8 cellular contexts compared by ENCODE assay signal in genomic region chr17:29048440-29049360, GRCh38. TPM values are rescaled to one million over a fixed set of nuclear protein-coding genes. Genes with fewer than 3 reads are reported as not detected.
DNase-seq lines count a peak whose midpoint lies in the region.

No MANE protein-coding gene starts in this region.

- no peaks in the 10 kb centered on the region for H3K36me3 Mint-ChIP-seq in dendritic cell treated with granulocyte-macrophage colony-stimulating factor and Interleukin-4, amounts not matched to agents 40 ng/mL and 50 ng/mL, for 4 days (ENCODE audit: low read depth)

- intact Hi-C loops in dendritic cell treated with granulocyte-macrophage colony-stimulating factor and Interleukin-4, amounts not matched to agents 40 ng/mL and 50 ng/mL, for 4 days (cut with micrococcal nuclease), result no loop called here

- DNase-seq in NCI-H1105 treated with DMSO at 0.1 percent for 48 hours (lab: John Stamatoyannopoulos, UW) (peak; percentile 5), NCI-H1105 (lab: John Stamatoyannopoulos, UW) (no peak), NCI-H2227 treated with DMSO at 0.1 percent for 48 hours (lab: John Stamatoyannopoulos, UW) (peak; percentile 76), skeletal muscle cell (ENCODE audit: low read depth) (peak; percentile 63), amygdala (lab: John Stamatoyannopoulos, UW) (no peak), G401 (ENCODE audit: low spot score) (no peak)
- DNase-seq in effector CD8-positive, alpha-beta T cell (lab: John Stamatoyannopoulos, UW), result no peak

- H3K4me3 Mint-ChIP-seq in dendritic cell treated with granulocyte-macrophage colony-stimulating factor and Interleukin-4, amounts not matched to agents 40 ng/mL and 50 ng/mL, for 4 days, result no peak overlapping the region

- no peaks in the 10 kb centered on the region for H3K9me3 Mint-ChIP-seq in dendritic cell treated with granulocyte-macrophage colony-stimulating factor and Interleukin-4, amounts not matched to agents 40 ng/mL and 50 ng/mL, for 4 days

- H3K27ac Mint-ChIP-seq in dendritic cell treated with granulocyte-macrophage colony-stimulating factor and Interleukin-4, amounts not matched to agents 40 ng/mL and 50 ng/mL, for 4 days, result peak overlapping the region; percentile 33

- no peak overlapping the region for H3K4me3 ChIP-seq in skeletal muscle cell (ENCODE audit: low read depth, low read length)

- peaks cover 5% of the 10 kb centered on the region for H3K27me3 Mint-ChIP-seq in dendritic cell treated with granulocyte-macrophage colony-stimulating factor and Interleukin-4, amounts not matched to agents 40 ng/mL and 50 ng/mL, for 4 days

- in situ Hi-C loops in G401 (cut with HindIII; ENCODE audit: low sequenced_read_pairs), result no loop called here

- H3K4me1 Mint-ChIP-seq in dendritic cell treated with granulocyte-macrophage colony-stimulating factor and Interleukin-4, amounts not matched to agents 40 ng/mL and 50 ng/mL, for 4 days (ENCODE audit: low read depth), result peaks cover 53% of the 10 kb centered on the region

RNA-seq across cellular contexts. Expression of gene PIPOX, which starts 5.8 kb away (rescaled TPM):
- total RNA-seq in G401 (2014; rRNA removed; shearing (Covaris generic)), result 4.7 TPM in 1 of 2 replicates, not detected in the other

RNA-seq across cellular contexts. Expression of gene SEZ6, which starts 42.9 kb away (rescaled TPM):
- total RNA-seq in G401 (2014; rRNA removed; shearing (Covaris generic)), result not detected in 2 replicates

Comparison
In these comparisons a context has a peak if more than half of its experiments do, and no peak if none do; other contexts are left out.
1. DNase-seq: peak in NCI-H1105 treated with DMSO at 0.1 percent for 48 hours (single experiment), NCI-H2227 treated with DMSO at 0.1 percent for 48 hours (single experiment) and skeletal muscle cell (single experiment); none in NCI-H1105 (single experiment), amygdala (0 of 56), G401 (single experiment) and effector CD8-positive, alpha-beta T cell (single experiment).